In genomic region chr14:100159107-100159864, GRCh38 we compare ENCODE assay signal across 9 cellular contexts. TPM values are rescaled to one million over a fixed set of nuclear protein-coding genes. Genes with fewer than 3 reads are reported as not detected.
A peak's percentile ranks its signal among the peaks of the same experiment; 100 is the strongest.
DNase-seq lines count a peak whose midpoint lies in the region; ATAC-seq, FAIRE-seq and TF ChIP-seq lines count a peak whose summit lies in the region.
"Had no signal": no experiment of that assay in that cellular context is flagged by ENCODE, and none has a peak within 500 bp of the region (broad histone marks: within the 10 kb centered on the region; RNA-seq: fewer than 3 reads in every experiment).

Gene DEGS2, minus strand, starts transcription at chr14:100159645. Its CDS starts 58 bp downstream, at chr14:100159587.

- H3K4me3 ChIP-seq in A549 = peak within 1 kb of the TSS; percentile 53
- H3K4me3 ChIP-seq in rectal smooth muscle tissue (ENCODE audit: low read length) = peak within 1 kb of the TSS; percentile 59

- CTCF ChIA-PET in A549 (lab: Yijun Ruan, JAX) = interaction anchor here (2.1 to 2.7 kb wide), 3 partner anchors 14 to 177 kb away, joined by 5 to 13 read pairs (median 9); no protein-coding TSS in a partner anchor
- CTCF ChIA-PET in activated CD8-positive, alpha-beta T cell treated with anti-CD3 and anti-CD28 coated beads, Interleukin-2, amount 10 ng/mL, durations not matched to agents 7 days and 5 days (lab: Charles Lee) = no interaction called here

- peaks cover 11% of the 10 kb centered on the region for H3K9me3 ChIP-seq in A549

- DNase-seq in A549 (ENCODE audit: low read depth in 1 of 2, low spot score in 1 of 2) (peak; percentile 23 to 46), NCI-H1105 treated with DMSO at 0.1 percent for 48 hours (lab: John Stamatoyannopoulos, UW) (peak; percentile 59), foreskin keratinocyte (no peak), HFFc6 (no peak), amygdala (lab: John Stamatoyannopoulos, UW) (no peak)
- peak; percentile 62 for DNase-seq in activated CD8-positive, alpha-beta T cell treated with anti-CD3 and anti-CD28 coated beads, Interleukin-2, amount 10 ng/mL, durations not matched to agents 7 days and 5 days

- TF ChIP-seq CTCF in A549 (IDR thresholded peaks at IDR 0.05) (no peak), foreskin keratinocyte (conservative IDR thresholded peaks at IDR 0.05) (no peak), HFFc6 (IDR thresholded peaks at IDR 0.05) (no peak)

- H3K9ac ChIP-seq in rectal smooth muscle tissue (ENCODE audit: low read length) = no peak within 1 kb of the TSS

- no peak within 1 kb of the TSS for H3K27ac Mint-ChIP-seq in activated CD8-positive, alpha-beta T cell treated with anti-CD3 and anti-CD28 coated beads, Interleukin-2, amount 10 ng/mL, durations not matched to agents 7 days and 5 days
- no peak within 1 kb of the TSS for H3K27ac Mint-ChIP-seq in HFFc6

- peaks cover 5% of the 10 kb centered on the region for H3K36me3 Mint-ChIP-seq in activated CD8-positive, alpha-beta T cell treated with anti-CD3 and anti-CD28 coated beads, Interleukin-2, amount 10 ng/mL, durations not matched to agents 7 days and 5 days (ENCODE audit: low read depth)
- peaks cover 7% of the 10 kb centered on the region for H3K36me3 Mint-ChIP-seq in HFFc6 (ENCODE audit: low read depth)

- TF ChIP-seq EP300 in A549 (IDR thresholded peaks at IDR 0.05) = no peak

- H3K27me3 ChIP-seq in foreskin keratinocyte (peaks cover 58% of the 10 kb centered on the region), rectal smooth muscle tissue (ENCODE audit: control insufficient read depth, insufficient read depth, low read length) (peaks cover 6% of the 10 kb centered on the region)

- no peak for FAIRE-seq in A549 (lab: Jason Lieb, UNC)
- FAIRE-seq: G401.6 had no signal

- H3K9me3 Mint-ChIP-seq in activated CD8-positive, alpha-beta T cell treated with anti-CD3 and anti-CD28 coated beads, Interleukin-2, amount 10 ng/mL, durations not matched to agents 7 days and 5 days (ENCODE audit: insufficient read depth) = peaks cover 7% of the 10 kb centered on the region
- H3K9me3 Mint-ChIP-seq in HFFc6 = peaks cover 12% of the 10 kb centered on the region

- peaks cover 4% of the 10 kb centered on the region for H3K4me1 Mint-ChIP-seq in activated CD8-positive, alpha-beta T cell treated with anti-CD3 and anti-CD28 coated beads, Interleukin-2, amount 10 ng/mL, durations not matched to agents 7 days and 5 days (ENCODE audit: low read depth)
- H3K4me1 Mint-ChIP-seq in HFFc6 (ENCODE audit: low read depth) = no peaks in the 10 kb centered on the region

- H3K4me3 Mint-ChIP-seq in activated CD8-positive, alpha-beta T cell treated with anti-CD3 and anti-CD28 coated beads, Interleukin-2, amount 10 ng/mL, durations not matched to agents 7 days and 5 days = peak within 1 kb of the TSS; percentile 52
- no peak within 1 kb of the TSS for H3K4me3 Mint-ChIP-seq in HFFc6

- ATAC-seq in A549 (peak; percentile 66 to 77), GM19351 (IDR thresholded peaks at IDR 0.05; ENCODE audit: unreplicated experiment) (peak; percentile 66), foreskin keratinocyte (peak; percentile 79)
- peak; percentile 89 for ATAC-seq in activated CD8-positive, alpha-beta T cell treated with anti-CD3 and anti-CD28 coated beads, Interleukin-2, amount 10 ng/mL, durations not matched to agents 7 days and 5 days

- no peak for TF ChIP-seq RAD21 in A549 (conservative IDR thresholded peaks at IDR 0.05 in 1 of 2, IDR thresholded peaks at IDR 0.05 in 1 of 2)

- peaks cover 40% of the 10 kb centered on the region for H3K27me3 Mint-ChIP-seq in activated CD8-positive, alpha-beta T cell treated with anti-CD3 and anti-CD28 coated beads, Interleukin-2, amount 10 ng/mL, durations not matched to agents 7 days and 5 days (ENCODE audit: low read depth)
- H3K27me3 Mint-ChIP-seq in HFFc6 (ENCODE audit: insufficient read depth) = peaks cover 28% of the 10 kb centered on the region

- H3K27ac ChIP-seq in A549 (peak within 1 kb of the TSS; percentile 20 to 55; a peak in 4 of 6 replicates), foreskin keratinocyte (no peak within 1 kb of the TSS), rectal smooth muscle tissue (ENCODE audit: low read depth, low read length) (no peak within 1 kb of the TSS)

- POLR2A ChIA-PET in A549 (lab: Yijun Ruan, JAX) = interaction anchor here (0.5 to 0.6 kb wide), 2 partner anchors 259 to 283 kb away, joined by 3 to 4 read pairs; no protein-coding TSS in a partner anchor
- POLR2A ChIA-PET in activated CD8-positive, alpha-beta T cell treated with anti-CD3 and anti-CD28 coated beads, Interleukin-2, amount 10 ng/mL, durations not matched to agents 7 days and 5 days (lab: Charles Lee) = interaction anchor here (1.0 kb wide), 1 partner anchor 14 kb away, joined by 4 read pairs; no protein-coding TSS in a partner anchor

- no peak for TF ChIP-seq POLR2A in A549 (IDR thresholded peaks at IDR 0.05; ENCODE audit: low read length)

- H3K4me2 ChIP-seq in A549 = peak within 1 kb of the TSS; percentile 90

- WGBS in A549 (ENCODE audit: missing lambda C conversion rate) = 65% methylated on average over 18 of the region's 93 CpGs

- peaks cover 20% of the 10 kb centered on the region for H3K4me1 ChIP-seq in A549
- no peaks in the 10 kb centered on the region for H3K4me1 ChIP-seq in foreskin keratinocyte
- H3K4me1 ChIP-seq in rectal smooth muscle tissue (ENCODE audit: control insufficient read depth, insufficient read depth, low read length) = no peaks in the 10 kb centered on the region

- no peaks in the 10 kb centered on the region for H3K36me3 ChIP-seq in rectal smooth muscle tissue (ENCODE audit: control insufficient read depth, insufficient read depth, low read length)

TF ChIP-seq in A549, 52 proteins besides CTCF, POLR2A, EP300 and RAD21 (continues in another document):
- TF ChIP-seq CBX8 (IDR thresholded peaks at IDR 0.05) (no peak), NR3C1 (IDR thresholded peaks at IDR 0.05) (no peak), BCL3 (IDR thresholded peaks at IDR 0.05) (no peak), JUN (IDR thresholded peaks at IDR 0.05) (no peak), ZC3H11A (IDR thresholded peaks at IDR 0.05) (no peak), MAX (IDR thresholded peaks at IDR 0.05) (no peak), GATA3 (IDR thresholded peaks at IDR 0.05; ENCODE audit: borderline replicate concordance) (no peak), CHD2 (IDR thresholded peaks at IDR 0.05; ENCODE audit: low read length, partially characterized antibody) (no peak), USF2 (IDR thresholded peaks at IDR 0.05) (no peak), EHF (CRISPR knock-in tag; IDR thresholded peaks at IDR 0.05) (no peak), REST (IDR thresholded peaks at IDR 0.05) (no peak)

RNA-seq across cellular contexts. Expression of gene DEGS2, which starts in this region (rescaled TPM):
- polyA plus RNA-seq in A549 (2011; rRNA removed) = 0.38 and 0.93 TPM in 2 replicates
- 1.2 and 1.9 TPM in 2 replicates for polyA plus RNA-seq in A549 (2012; cell fraction: cytosol; rRNA removed)
- polyA plus RNA-seq in A549 (2012; cell fraction: nucleus; rRNA removed) = 2.1 and 4.4 TPM in 2 replicates
- 1.1 to 2.3 TPM (median 1.6 TPM) in 3 replicates for polyA plus RNA-seq in A549 (2017; fragmentation: RNase III; extraction: RNeasy Plus Mini Kit Qiagen cat#74134 plus additional on column Dnase treatment)
- polyA minus RNA-seq in A549 (2011; rRNA and poly(A)+ RNA removed) = 0.39 and 0.91 TPM in 2 replicates
- under 1 TPM; 0.05 to 0.39 TPM for total RNA-seq in activated CD8-positive, alpha-beta T cell treated with anti-CD3 and anti-CD28 coated beads, Interleukin-2, amount 10 ng/mL, durations not matched to agents 7 days and 5 days
- 0.07 TPM in 1 of 2 replicates, not detected in the other for total RNA-seq in foreskin keratinocyte
- 0.04 and 0.14 TPM in 2 replicates for polyA plus RNA-seq in foreskin keratinocyte
- not detected for total RNA-seq in HFFc6 (2021; fragmentation: NEBNext Ultra II Directional; extraction: Animal tissue kit (Norgen Biotek cat#: 25700))

Comparison
In these comparisons a context has a peak if more than half of its experiments do, and no peak if none do; other contexts are left out.
1. Peak in DNase-seq and ATAC-seq in activated CD8-positive, alpha-beta T cell treated with anti-CD3 and anti-CD28 coated beads, Interleukin-2, amount 10 ng/mL, durations not matched to agents 7 days and 5 days; RNA of the gene not detected or under 1 TPM.
2. Peak in ATAC-seq in foreskin keratinocyte; RNA of the gene not detected or under 1 TPM.
3. DNase-seq: peak in A549 (2 of 2) and NCI-H1105 treated with DMSO at 0.1 percent for 48 hours (single experiment); none in foreskin keratinocyte (0 of 2), HFFc6 (single experiment) and amygdala (0 of 56).
4. H3K27ac ChIP-seq: peak in A549 (2 of 2); none in foreskin keratinocyte (single experiment) and rectal smooth muscle tissue (single experiment).
5. Peak in every context shown above with its lines, with median percentiles within 50 percentile points of each other: ATAC-seq.